ENCODE assay signal across 11 cellular contexts in genomic region chr11:121063728-121064127, GRCh38. TPM values are rescaled to one million over a fixed set of nuclear protein-coding genes. Genes with fewer than 3 reads are reported as not detected.
DNase-seq lines count a peak whose midpoint lies in the region; ATAC-seq, FAIRE-seq and TF ChIP-seq lines count a peak whose summit lies in the region.
"Had no signal": no experiment of that assay in that cellular context is flagged by ENCODE, and none has a peak within 500 bp of the region (broad histone marks: within the 10 kb centered on the region; RNA-seq: fewer than 3 reads in every experiment).

No MANE protein-coding gene starts in this region.

- ATAC-seq in HCT116 (peak; percentile 64), body of pancreas (no peak), HG03045 (IDR thresholded peaks at IDR 0.05; ENCODE audit: unreplicated experiment) (no peak)

- H3K27me3 ChIP-seq in HCT116 (ENCODE audit: insufficient read depth, low read length) (no peaks in the 10 kb centered on the region), body of pancreas (no peaks in the 10 kb centered on the region), liver (ENCODE audit: control insufficient read depth in 4 of 4, insufficient read depth in 4 of 4, low read length in 3 of 4) (no peaks in the 10 kb centered on the region)
- H3K27me3 ChIP-seq: ascending aorta had no signal

- DNase-seq in AG10803 (ENCODE audit: low read depth): no peak
- no peak for DNase-seq in HCT116 (ENCODE audit: low read depth, low spot score)
- no peak for DNase-seq in body of pancreas
- no peak for DNase-seq in activated gamma-delta T cell treated with Interleukin-2 at 50 U/mL for 16 hours
- no peak for DNase-seq in GM12892 (ENCODE audit: insufficient read length)
- no peak for DNase-seq in islet precursor cell
- DNase-seq: posterior cingulate gyrus, SHP77 treated with DMSO at 0.1 percent for 48 hours had no signal

- H4K20me1 ChIP-seq in HCT116 (ENCODE audit: insufficient read depth): no peaks in the 10 kb centered on the region

- TF ChIP-seq POLR2A in HCT116 (IDR thresholded peaks at IDR 0.05; ENCODE audit: borderline replicate concordance, extremely low read depth, insufficient read depth, insufficient read length) (no peak), body of pancreas (IDR thresholded peaks at IDR 0.05) (no peak), GM12892 (IDR thresholded peaks at IDR 0.05; ENCODE audit: low read depth, low read length) (no peak)

- intact Hi-C loops in HCT116 (cut with micrococcal nuclease): no loop called here
- intact Hi-C loops in body of pancreas (cut with DNase I): no loop called here

- CTCF ChIA-PET in HCT116 (lab: Charles Lee): no interaction called here

- no peaks in the 10 kb centered on the region; a peak in 1 of 4 replicates for H3K9me3 ChIP-seq in HCT116 (ENCODE audit: control insufficient read depth in 1 of 2, insufficient read depth in 1 of 2, low read depth in 1 of 2, low read length in 2 of 2)
- H3K9me3 ChIP-seq in body of pancreas: no peaks in the 10 kb centered on the region
- H3K9me3 ChIP-seq in liver (ENCODE audit: control insufficient read depth in 4 of 4, low read length in 3 of 4): no peaks in the 10 kb centered on the region
- H3K9me3 ChIP-seq: ascending aorta had no signal

- POLR2A ChIA-PET in HCT116 (lab: Charles Lee): no interaction called here

- no TSS peak for BruUV-seq in HCT116 (replicated peaks; lab: Mats Ljungman, UMichigan)

- no peaks in the 10 kb centered on the region for H3K4me1 ChIP-seq in HCT116 (ENCODE audit: control insufficient read depth in 1 of 2, insufficient read depth in 2 of 2, low read length in 2 of 2)
- peaks cover 24% of the 10 kb centered on the region for H3K4me1 ChIP-seq in body of pancreas
- peaks cover 6 to 19% (median 13%) of the 10 kb centered on the region in 4 donors for H3K4me1 ChIP-seq in liver (ENCODE audit: control insufficient read depth in 4 of 4, insufficient read depth in 4 of 4, low read length in 3 of 4)
- H3K4me1 ChIP-seq: ascending aorta had no signal

- TF ChIP-seq CTCF in AG10803 (conservative IDR thresholded peaks at IDR 0.05; ENCODE audit: low read length): peak; percentile 47
- TF ChIP-seq CTCF in HCT116 (IDR thresholded peaks at IDR 0.05 in 2 of 3, conservative IDR thresholded peaks at IDR 0.05 in 1 of 3; ENCODE audit: borderline replicate concordance in 1 of 3, insufficient read depth in 1 of 3, low read depth in 2 of 3, low read length in 2 of 3): peak in 2 of 3 experiments; percentile 35 to 62; a peak in 3 of 6 replicates
- TF ChIP-seq CTCF in body of pancreas (IDR thresholded peaks at IDR 0.05): peak in 4 of 7 experiments; percentile 5 to 21 (median 16)
- peak; percentile 43 for TF ChIP-seq CTCF in liver (IDR thresholded peaks at IDR 0.05; ENCODE audit: low read depth, low read length, missing input control)

- H3K9me2 ChIP-seq in HCT116 (ENCODE audit: insufficient read depth): no peaks in the 10 kb centered on the region

- no peaks in the 10 kb centered on the region for H3K79me2 ChIP-seq in HCT116 (ENCODE audit: insufficient read depth, low read length)

- RAD21 ChIA-PET in HCT116 (lab: Charles Lee; ENCODE audit: low non-redundant PET in 1 of 2, low total read pairs in 2 of 2, uncharacterized antibody in 2 of 2, unreplicated experiment in 2 of 2): no interaction called here

- H3K27ac ChIP-seq in HCT116 (ENCODE audit: low read depth, low read length) (no peak overlapping the region), body of pancreas (no peak overlapping the region), liver (ENCODE audit: low read depth in 1 of 2, low read length in 2 of 2) (no peak overlapping the region)
- H3K27ac ChIP-seq: ascending aorta had no signal

- H2AFZ ChIP-seq in HCT116 (ENCODE audit: low read depth, low read length, poor library complexity, severe bottlenecking): no peak overlapping the region

- H3K4me3 ChIP-seq in AG10803 (ENCODE audit: low read length): no peak overlapping the region
- H3K4me3 ChIP-seq in HCT116 (replicated peaks in 1 of 2; ENCODE audit: low read depth in 1 of 2, low read length in 2 of 2): no peak overlapping the region
- no peak overlapping the region for H3K4me3 ChIP-seq in body of pancreas
- no peak overlapping the region for H3K4me3 ChIP-seq in liver (ENCODE audit: low read depth in 1 of 3, low read length in 3 of 3)
- H3K4me3 ChIP-seq: ascending aorta had no signal

- FAIRE-seq in GM12892 (lab: Jason Lieb, UNC): no peak

- 89 to 96% methylated on average over 2 of the region's 2 CpGs for WGBS in body of pancreas, 2 donors
- 92% methylated on average over 2 of the region's 2 CpGs for WGBS in liver

- no peak for TF ChIP-seq RAD21 in HCT116 (IDR thresholded peaks at IDR 0.05; ENCODE audit: low read depth)
- TF ChIP-seq RAD21 in liver (IDR thresholded peaks at IDR 0.05): peak; percentile 43 to 61

- H3K9ac ChIP-seq in HCT116 (ENCODE audit: low read length) (no peak overlapping the region), liver (ENCODE audit: low read depth in 1 of 2, low read length in 2 of 2) (no peak overlapping the region)

- peaks cover 2 to 19% of the 10 kb centered on the region in 2 experiments for H3K36me3 ChIP-seq in HCT116 (ENCODE audit: control insufficient read depth in 1 of 2, insufficient read depth in 2 of 2, low read length in 2 of 2)
- H3K36me3 ChIP-seq in body of pancreas (replicated peaks in 1 of 2; ENCODE audit: insufficient read depth in 1 of 2, low read depth in 2 of 2): peaks cover 0 to 2% of the 10 kb centered on the region in 2 donors
- H3K36me3 ChIP-seq in liver (ENCODE audit: control insufficient read depth in 4 of 4, insufficient read depth in 3 of 4, low read depth in 1 of 4, low read length in 3 of 4): peaks cover 2 to 14% (median 7%) of the 10 kb centered on the region in 4 donors

- H3K4me2 ChIP-seq in HCT116 (ENCODE audit: low read length): no peak overlapping the region

TF ChIP-seq in HCT116, 20 proteins besides CTCF, POLR2A, EP300 and RAD21 (continues in another document):
- TF ChIP-seq MAX (IDR thresholded peaks at IDR 0.05): no peak
- TF ChIP-seq SRF (IDR thresholded peaks at IDR 0.05; ENCODE audit: low read depth): no peak
- TF ChIP-seq JUND (IDR thresholded peaks at IDR 0.05): no peak
- TF ChIP-seq SP1 (IDR thresholded peaks at IDR 0.05; ENCODE audit: low read depth): no peak
- no peak for TF ChIP-seq EGR1 (IDR thresholded peaks at IDR 0.05; ENCODE audit: low read depth)

TF ChIP-seq in liver, 16 proteins besides CTCF, POLR2A, EP300 and RAD21:
- no peak for TF ChIP-seq RXRA (IDR thresholded peaks at IDR 0.05)
- no peak for TF ChIP-seq EGR1 (IDR thresholded peaks at IDR 0.05; ENCODE audit: low read depth in 2 of 2)
- no peak for TF ChIP-seq HNF4G (IDR thresholded peaks at IDR 0.05)
- TF ChIP-seq HNF4A (conservative IDR thresholded peaks at IDR 0.05): no peak
- TF ChIP-seq MAX (IDR thresholded peaks at IDR 0.05): no peak

RNA-seq across cellular contexts. Expression of gene TECTA, which starts 37.3 kb away (rescaled TPM):
- total RNA-seq in HCT116 (2021; ENCODE audit: unreplicated experiment): 0.81 TPM
- 0.36 and 0.45 TPM in 2 replicates for polyA plus RNA-seq in HCT116 (2012)
- 1 to 10 TPM in 1 of 2 donors, under 1 TPM in 1; under 0.01 to 5.9 TPM for total RNA-seq in body of pancreas
- total RNA-seq in liver: 1 to 10 TPM in 1 of 2 donors, under 1 TPM in 1; 0.93 to 2.4 TPM
- under 1 TPM; 0.46 to 0.52 TPM for polyA plus RNA-seq in liver
- 0.04 TPM for polyA plus RNA-seq in GM12892 (2012; ENCODE audit: missing spikeins)
- total RNA-seq: ascending aorta had no signal

RNA-seq across cellular contexts. Expression of gene TBCEL, which starts 39.8 kb away (rescaled TPM):
- total RNA-seq in HCT116 (2021; ENCODE audit: unreplicated experiment) (17.7 TPM), body of pancreas (10 to 100 TPM in 1 of 2 donors, 1 to 10 TPM in 1; 5.9 to 14.8 TPM), liver (10 to 100 TPM; 25.9 to 41.3 TPM)
- polyA plus RNA-seq in HCT116 (2012): 3.9 and 6.8 TPM in 2 replicates
- 1 to 10 TPM; 6.7 to 9.0 TPM for polyA plus RNA-seq in liver
- polyA plus RNA-seq in GM12892 (2012; ENCODE audit: missing spikeins): 6.8 TPM
